ENCODE assay signal across 1 cellular context in genomic region chr9:4544714-4545113, GRCh38. TPM values are rescaled to one million over a fixed set of nuclear protein-coding genes. Genes with fewer than 3 reads are reported as not detected.
"Had no signal": no experiment of that assay in that cellular context is flagged by ENCODE, and none has a peak within 500 bp of the region (broad histone marks: within the 10 kb centered on the region; RNA-seq: fewer than 3 reads in every experiment).

No MANE protein-coding gene starts in this region.

RNA-seq across cellular contexts. Expression of gene SLC1A1, which starts 54.4 kb away (rescaled TPM):
- total RNA-seq: mononuclear cell had no signal
